Comparison of ENCODE assay signal across 15 cellular contexts in the genomic region with DNA sequence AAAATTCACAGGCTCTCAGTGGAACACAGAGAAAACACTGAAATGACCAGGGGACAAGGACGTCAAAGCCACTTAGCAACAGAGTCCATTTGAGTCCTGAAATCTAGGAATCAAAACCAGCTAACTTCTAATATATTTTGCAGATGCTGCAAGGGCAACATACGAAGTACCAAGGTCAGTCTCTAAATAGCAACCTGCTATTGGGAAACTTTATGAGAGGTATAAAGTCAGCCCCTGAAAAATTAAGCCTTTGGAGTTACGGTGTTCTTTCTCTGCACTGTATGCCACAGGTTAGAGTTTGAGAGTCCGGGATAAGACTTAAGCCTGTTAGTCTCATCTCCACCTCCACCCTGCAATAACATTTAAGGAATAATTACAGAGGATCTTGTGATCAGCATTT. TPM values are rescaled to one million over a fixed set of nuclear protein-coding genes. Genes with fewer than 3 reads are reported as not detected.
DNase-seq lines count a peak whose midpoint lies in the region; ATAC-seq and TF ChIP-seq lines count a peak whose summit lies in the region.
"Had no signal": no experiment of that assay in that cellular context is flagged by ENCODE, and none has a peak within 500 bp of the region (broad histone marks: within the 10 kb centered on the region; RNA-seq: fewer than 3 reads in every experiment).

No MANE protein-coding gene starts in this region.

- 72% methylated on average over 4 of the region's 4 CpGs for WGBS in right cardiac atrium

- CTCF ChIA-PET in activated CD4-positive, alpha-beta memory T cell treated with anti-CD3 and anti-CD28 coated beads, Interleukin-2, amount 10 ng/mL, durations not matched to agents 7 days and 5 days (lab: Charles Lee): interaction anchor here (0.7 to 3.5 kb wide), 3 partner anchors 12 to 31 kb away, joined by 3 to 13 read pairs (median 4); partner anchors contain the start of gene NPC1

- no peaks in the 10 kb centered on the region for H3K9me3 ChIP-seq in right cardiac atrium (ENCODE audit: control insufficient read depth, low read length)
- no peaks in the 10 kb centered on the region for H3K9me3 ChIP-seq in lower lobe of right lung
- H3K9me3 ChIP-seq in upper lobe of right lung: no peaks in the 10 kb centered on the region
- H3K9me3 ChIP-seq: esophagus squamous epithelium, sigmoid colon had no signal

- H3K4me1 ChIP-seq in right cardiac atrium (ENCODE audit: control insufficient read depth, insufficient read depth, low read length): peaks cover 1% of the 10 kb centered on the region
- peaks cover 33% of the 10 kb centered on the region for H3K4me1 ChIP-seq in lower lobe of right lung
- peaks cover 30% of the 10 kb centered on the region for H3K4me1 ChIP-seq in upper lobe of right lung

- DNase-seq in Right ventricle myocardium superior (no peak), right cardiac atrium (no peak), lower lobe of right lung (no peak), upper lobe of right lung (no peak), C1 segment of cervical spinal cord (lab: John Stamatoyannopoulos, UW) (no peak)
- no peak for DNase-seq in activated CD4-positive, alpha-beta memory T cell treated with anti-CD3 and anti-CD28 coated beads, Interleukin-2, amount 10 ng/mL, durations not matched to agents 7 days and 5 days
- DNase-seq: activated CD8-positive, alpha-beta memory T cell treated with anti-CD3 and anti-CD28 coated beads, Interleukin-2, amount 50 U/mL, for 48 hours; esophagus squamous epithelium; HFFc6; midbrain; NCI-H146; sigmoid colon had no signal

- intact Hi-C loops in Right ventricle myocardium superior (cut with DNase I): no loop called here
- intact Hi-C loops in right cardiac atrium (cut with DNase I): no loop called here
- intact Hi-C loops in lower lobe of right lung (cut with DNase I): no loop called here
- intact Hi-C loops in upper lobe of right lung (cut with DNase I): no loop called here

- H3K27ac ChIP-seq in right cardiac atrium (ENCODE audit: low read length): no peak overlapping the region
- peak overlapping the region; percentile 76 for H3K27ac ChIP-seq in lower lobe of right lung
- peak overlapping the region; percentile 81 for H3K27ac ChIP-seq in upper lobe of right lung
- H3K27ac ChIP-seq: RWPE1, sigmoid colon had no signal

- H3K27me3 Mint-ChIP-seq in activated CD4-positive, alpha-beta memory T cell treated with anti-CD3 and anti-CD28 coated beads, Interleukin-2, amount 10 ng/mL, durations not matched to agents 7 days and 5 days: no peaks in the 10 kb centered on the region

- TF ChIP-seq CTCF in lower lobe of right lung (IDR thresholded peaks at IDR 0.05): no peak
- TF ChIP-seq CTCF in upper lobe of right lung (IDR thresholded peaks at IDR 0.05): no peak

- H3K4me3 ChIP-seq in right cardiac atrium (ENCODE audit: low read length) (no peak overlapping the region), lower lobe of right lung (no peak overlapping the region), upper lobe of right lung (no peak overlapping the region)
- H3K4me3 ChIP-seq: esophagus squamous epithelium, sigmoid colon had no signal

- H3K27me3 ChIP-seq in right cardiac atrium (ENCODE audit: control insufficient read depth, insufficient read depth) (no peaks in the 10 kb centered on the region), lower lobe of right lung (ENCODE audit: low read depth) (no peaks in the 10 kb centered on the region), upper lobe of right lung (no peaks in the 10 kb centered on the region)
- H3K27me3 ChIP-seq: esophagus squamous epithelium, sigmoid colon had no signal

- H3K36me3 Mint-ChIP-seq in activated CD4-positive, alpha-beta memory T cell treated with anti-CD3 and anti-CD28 coated beads, Interleukin-2, amount 10 ng/mL, durations not matched to agents 7 days and 5 days (ENCODE audit: low read depth): peaks cover 64% of the 10 kb centered on the region

- POLR2A ChIA-PET in activated CD4-positive, alpha-beta memory T cell treated with anti-CD3 and anti-CD28 coated beads, Interleukin-2, amount 10 ng/mL, durations not matched to agents 7 days and 5 days (lab: Charles Lee): interaction anchor here (1.1 to 3.0 kb wide), 3 partner anchors 12 to 32 kb away, joined by 3 to 25 read pairs (median 4); partner anchors contain the start of gene NPC1

- H3K36me3 ChIP-seq in lower lobe of right lung: peaks cover 68% of the 10 kb centered on the region
- H3K36me3 ChIP-seq in upper lobe of right lung: peaks cover 70% of the 10 kb centered on the region

- peak; percentile 45 for ATAC-seq in Right ventricle myocardium superior (ENCODE audit: poor library complexity)
- no peak for ATAC-seq in right cardiac atrium
- ATAC-seq in lower lobe of right lung: no peak
- no peak for ATAC-seq in upper lobe of right lung
- no peak for ATAC-seq in HG03378 (IDR thresholded peaks at IDR 0.05; ENCODE audit: unreplicated experiment)
- ATAC-seq: WTC11 had no signal

- peak overlapping the region; percentile 88 for H3K27ac Mint-ChIP-seq in activated CD4-positive, alpha-beta memory T cell treated with anti-CD3 and anti-CD28 coated beads, Interleukin-2, amount 10 ng/mL, durations not matched to agents 7 days and 5 days
- H3K27ac Mint-ChIP-seq: WTC11 had no signal

- H3K9me3 Mint-ChIP-seq in activated CD4-positive, alpha-beta memory T cell treated with anti-CD3 and anti-CD28 coated beads, Interleukin-2, amount 10 ng/mL, durations not matched to agents 7 days and 5 days: no peaks in the 10 kb centered on the region
- H3K9me3 Mint-ChIP-seq: HFFc6, WTC11 had no signal

- H3K4me3 Mint-ChIP-seq in activated CD4-positive, alpha-beta memory T cell treated with anti-CD3 and anti-CD28 coated beads, Interleukin-2, amount 10 ng/mL, durations not matched to agents 7 days and 5 days: no peak overlapping the region
- H3K4me3 Mint-ChIP-seq: WTC11 had no signal

- H3K4me1 Mint-ChIP-seq in activated CD4-positive, alpha-beta memory T cell treated with anti-CD3 and anti-CD28 coated beads, Interleukin-2, amount 10 ng/mL, durations not matched to agents 7 days and 5 days: peaks cover 43% of the 10 kb centered on the region

RNA-seq across cellular contexts. Expression of gene NPC1, which starts 13.3 kb away (rescaled TPM):
- total RNA-seq in Right ventricle myocardium superior: 9.8 TPM
- 10 to 100 TPM; 13.4 to 22.1 (median 15.7) TPM for total RNA-seq in right cardiac atrium
- polyA plus RNA-seq in right cardiac atrium: 12.8 TPM
- total RNA-seq in activated CD4-positive, alpha-beta memory T cell treated with anti-CD3 and anti-CD28 coated beads, Interleukin-2, amount 10 ng/mL, durations not matched to agents 7 days and 5 days: 10 to 100 TPM; 39.8 to 44.8 TPM
- 114 TPM for total RNA-seq in lower lobe of right lung
- 143 TPM for total RNA-seq in upper lobe of right lung
